Comparison of ENCODE assay signal across 10 cellular contexts in genomic region chr15:78058401-78058935, GRCh38. TPM values are rescaled to one million over a fixed set of nuclear protein-coding genes. Genes with fewer than 3 reads are reported as not detected.
DNase-seq lines count a peak whose midpoint lies in the region; ATAC-seq and TF ChIP-seq lines count a peak whose summit lies in the region.
"Had no signal": no experiment of that assay in that cellular context is flagged by ENCODE, and none has a peak within 500 bp of the region (broad histone marks: within the 10 kb centered on the region; RNA-seq: fewer than 3 reads in every experiment).

No MANE protein-coding gene starts in this region.

- H3K27ac Mint-ChIP-seq in endodermal cell = peak overlapping the region; percentile 50

- no peaks in the 10 kb centered on the region for H3K36me3 Mint-ChIP-seq in endodermal cell (ENCODE audit: low read depth)

- H3K4me1 ChIP-seq in endodermal cell (ENCODE audit: control insufficient read depth, insufficient read depth, low read length) (peaks cover 2% of the 10 kb centered on the region), skeletal muscle tissue (ENCODE audit: control insufficient read depth in 3 of 3, insufficient read depth in 3 of 3, low read length in 3 of 3) (peaks cover 39 to 54% (median 51%) of the 10 kb centered on the region in 3 donors)

- no peak overlapping the region for H3K4me3 ChIP-seq in SK-N-MC
- no peak overlapping the region for H3K4me3 ChIP-seq in endodermal cell (ENCODE audit: low read length)
- H3K4me3 ChIP-seq in skeletal muscle tissue (ENCODE audit: low read length in 3 of 3) = no peak overlapping the region

- no peak overlapping the region for H3K4me3 Mint-ChIP-seq in endodermal cell

- H3K4me1 Mint-ChIP-seq in endodermal cell = peaks cover 18% of the 10 kb centered on the region

- H3K27me3 ChIP-seq in endodermal cell (ENCODE audit: control insufficient read depth, insufficient read depth, low read length, poor library complexity, severe bottlenecking) (peaks cover 44% of the 10 kb centered on the region), skeletal muscle tissue (ENCODE audit: control insufficient read depth in 3 of 3, insufficient read depth in 3 of 3, low read length in 3 of 3) (no peaks in the 10 kb centered on the region)

- DNase-seq in DMS53 (lab: John Stamatoyannopoulos, UW) = peak; percentile 55
- no peak for DNase-seq in SK-N-MC (ENCODE audit: low read depth, low spot score)
- no peak for DNase-seq in endodermal cell
- no peak for DNase-seq in ureter (ENCODE audit: low spot score)
- DNase-seq in kidney tubule cell (ENCODE audit: low spot score) = no peak
- DNase-seq: activated CD4-positive, alpha-beta T cell treated with anti-CD3 and anti-CD28 coated beads for 1 hour; right cardiac atrium had no signal

- H3K9ac ChIP-seq in SK-N-MC (ENCODE audit: insufficient read length) = no peak overlapping the region
- no peak overlapping the region for H3K9ac ChIP-seq in endodermal cell (ENCODE audit: extremely low read depth, low read length, poor library complexity, severe bottlenecking)
- H3K9ac ChIP-seq in skeletal muscle tissue (ENCODE audit: low read depth in 1 of 3, low read length in 3 of 3) = no peak overlapping the region

- H3K9me3 ChIP-seq in SK-N-MC (ENCODE audit: low read depth, low read length) (no peaks in the 10 kb centered on the region), endodermal cell (ENCODE audit: control insufficient read depth, low read length) (no peaks in the 10 kb centered on the region), skeletal muscle tissue (ENCODE audit: control insufficient read depth in 3 of 3, low read length in 3 of 3) (no peaks in the 10 kb centered on the region)

- H3K36me3 ChIP-seq in SK-N-MC (ENCODE audit: insufficient read depth, low read length) = peaks cover 26% of the 10 kb centered on the region
- H3K36me3 ChIP-seq in endodermal cell (ENCODE audit: control insufficient read depth, insufficient read depth, low read length) = no peaks in the 10 kb centered on the region
- peaks cover 0 to 2% (median 0%) of the 10 kb centered on the region in 3 donors for H3K36me3 ChIP-seq in skeletal muscle tissue (ENCODE audit: control insufficient read depth in 3 of 3, insufficient read depth in 3 of 3, low read length in 3 of 3)

- no peak for TF ChIP-seq CTCF in endodermal cell (conservative IDR thresholded peaks at IDR 0.05)

- no peaks in the 10 kb centered on the region for H3K9me3 Mint-ChIP-seq in endodermal cell

- H3K27me3 Mint-ChIP-seq in endodermal cell (ENCODE audit: insufficient read depth) = peaks cover 29% of the 10 kb centered on the region

- WGBS in endodermal cell (ENCODE audit: insufficient coverage in 1 of 2, insufficient read length in 1 of 2), 2 experiments = 90% methylated on average over 9 to 10 of the region's 10 CpGs

- H3K27ac ChIP-seq in SK-N-MC = peak overlapping the region; percentile 77
- H3K27ac ChIP-seq in endodermal cell (ENCODE audit: low read depth, low read length) = no peak overlapping the region
- peak overlapping the region; percentile 26 for H3K27ac ChIP-seq in skeletal muscle tissue (ENCODE audit: low read depth, low read length)

- ATAC-seq in HG03025 (IDR thresholded peaks at IDR 0.05; ENCODE audit: low FRiP score, unreplicated experiment) = no peak
- ATAC-seq: right cardiac atrium had no signal

RNA-seq across cellular contexts. Expression of gene TBC1D2B, which starts 19.0 kb away (rescaled TPM):
- 10 to 100 TPM; 13.8 to 23.8 TPM for total RNA-seq in endodermal cell
- polyA plus RNA-seq in endodermal cell (2013, experiment 1 of 2) = 10.7 TPM
- 12.9 TPM for polyA plus RNA-seq in endodermal cell (2013, experiment 2 of 2)
- 30.3 TPM for total RNA-seq in skeletal muscle tissue
- 103 TPM for total RNA-seq in ureter

RNA-seq across cellular contexts. Expression of gene SH2D7, which starts 33.9 kb away (rescaled TPM):
- not detected for total RNA-seq in endodermal cell
- polyA plus RNA-seq in endodermal cell (2013, experiment 1 of 2) = not detected
- not detected for polyA plus RNA-seq in endodermal cell (2013, experiment 2 of 2)
- not detected for total RNA-seq in skeletal muscle tissue
- not detected for total RNA-seq in ureter
- total RNA-seq: right cardiac atrium, RPMI7951 had no signal
